ENCODE assay signal across 8 cellular contexts in the genomic region with DNA sequence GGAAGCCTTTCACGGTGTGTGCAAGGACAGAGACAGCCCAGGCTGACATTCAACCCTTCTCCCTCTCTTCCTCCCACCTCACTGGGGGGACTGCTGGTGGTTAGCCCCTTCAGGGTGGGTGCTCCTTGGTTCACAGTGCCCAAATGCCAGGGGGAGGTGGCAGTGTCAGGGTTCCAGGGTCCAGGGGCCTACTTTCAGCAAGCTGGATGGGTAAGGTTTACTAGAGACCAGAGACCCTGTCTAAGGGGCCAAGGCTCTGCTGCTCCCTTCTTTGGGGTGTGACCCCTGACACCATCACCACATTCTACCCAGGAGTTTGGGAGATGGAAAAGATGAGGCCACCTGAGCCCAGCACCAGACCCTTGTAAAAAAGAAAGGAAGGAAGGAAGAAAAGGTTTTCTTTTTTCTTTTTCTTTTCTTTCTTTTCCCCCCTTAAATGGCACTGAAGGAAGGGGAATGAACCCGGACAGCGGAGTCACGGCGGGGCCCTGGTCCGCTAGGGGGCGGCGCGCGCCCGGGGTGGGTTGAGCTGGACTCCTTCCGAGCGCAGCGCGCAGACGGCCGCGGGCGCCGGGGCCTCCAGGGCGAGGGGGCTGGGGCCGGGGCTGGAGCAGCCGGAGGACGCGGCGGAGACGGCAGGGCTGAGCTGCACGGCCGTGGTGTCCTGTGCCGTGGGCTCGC. TPM values are rescaled to one million over a fixed set of nuclear protein-coding genes. Genes with fewer than 3 reads are reported as not detected.
DNase-seq lines count a peak whose midpoint lies in the region; ATAC-seq and TF ChIP-seq lines count a peak whose summit lies in the region.

No MANE protein-coding gene starts in this region.

- no peaks in the 10 kb centered on the region for H3F3A ChIP-seq in Loucy (ENCODE audit: low read depth)

- DNase-seq in GM10266 (ENCODE audit: extremely low spot score) = peak; percentile 88
- DNase-seq in activated CD4-positive, alpha-beta T cell treated with anti-CD3 and anti-CD28 coated beads for 36 hours = peak; percentile 82
- peak; percentile 57 for DNase-seq in central memory CD4-positive, alpha-beta T cell
- peak; percentile 65 to 95 for DNase-seq in left lung
- DNase-seq in stimulated activated CD4-positive, alpha-beta T cell treated with anti-CD3 and anti-CD28 coated beads, Interleukin-4, amount 100 ng/mL, for 4 hours = peak; percentile 59 to 76
- no peak for DNase-seq in occipital lobe (lab: John Stamatoyannopoulos, UW)

- peaks cover 18% of the 10 kb centered on the region for H3K4me1 Mint-ChIP-seq in activated CD4-positive, alpha-beta T cell treated with anti-CD3 and anti-CD28 coated beads for 36 hours

- H3K4me3 ChIP-seq in Loucy (ENCODE audit: low read length, poor library complexity, severe bottlenecking) = no peak overlapping the region
- peak overlapping the region in 1 of 2 donors; percentile 31 for H3K4me3 ChIP-seq in left lung

- intact Hi-C loops in activated CD4-positive, alpha-beta T cell treated with anti-CD3 and anti-CD28 coated beads for 36 hours (cut with DNase I, micrococcal nuclease) = loop anchor here (1.0 to 5.0 kb wide), 2 partner anchors 193 to 195 kb away; no protein-coding TSS in a partner anchor
- intact Hi-C loops in left lung (cut with DNase I) = loop anchor here in 1 of 2 donors (10.0 kb wide), 1 partner anchor 192 kb away; no protein-coding TSS in a partner anchor

- ATAC-seq in activated CD4-positive, alpha-beta T cell treated with anti-CD3 and anti-CD28 coated beads for 36 hours = peak; percentile 63
- peak; percentile 75 for ATAC-seq in left lung
- no peak for ATAC-seq in HG03469 (IDR thresholded peaks at IDR 0.05; ENCODE audit: unreplicated experiment)

- H3K27ac ChIP-seq in left lung = no peak overlapping the region

- TF ChIP-seq CTCF in GM10266 (IDR thresholded peaks at IDR 0.05; ENCODE audit: control insufficient read depth, insufficient read depth, low read depth, missing control alignments) (peak; percentile 67), Loucy (conservative IDR thresholded peaks at IDR 0.05; ENCODE audit: low read length) (peak; percentile 57), left lung (IDR thresholded peaks at IDR 0.05) (peak; percentile 46 to 70)

- CTCF ChIA-PET in activated CD4-positive, alpha-beta T cell treated with anti-CD3 and anti-CD28 coated beads for 36 hours (lab: Charles Lee) = interaction anchor here (0.7 to 2.6 kb wide), 10 partner anchors 8 to 400 kb away, joined by 3 to 11 read pairs (median 4); a partner anchor contains a TSS

- no peak overlapping the region for H3K4me2 ChIP-seq in Loucy (ENCODE audit: low read depth, low read length, poor library complexity, severe bottlenecking)

- no peak overlapping the region for H3K4me3 Mint-ChIP-seq in activated CD4-positive, alpha-beta T cell treated with anti-CD3 and anti-CD28 coated beads for 36 hours

- peaks cover 25% of the 10 kb centered on the region for H3K27me3 Mint-ChIP-seq in activated CD4-positive, alpha-beta T cell treated with anti-CD3 and anti-CD28 coated beads for 36 hours

- no peak overlapping the region for H2AFZ ChIP-seq in Loucy (ENCODE audit: low read length)

- no peak overlapping the region for H3K27ac Mint-ChIP-seq in activated CD4-positive, alpha-beta T cell treated with anti-CD3 and anti-CD28 coated beads for 36 hours

- no peaks in the 10 kb centered on the region for H3K36me3 Mint-ChIP-seq in activated CD4-positive, alpha-beta T cell treated with anti-CD3 and anti-CD28 coated beads for 36 hours (ENCODE audit: low read depth)

- H3K27me3 ChIP-seq in Loucy (ENCODE audit: insufficient read depth, low read length, poor library complexity, severe bottlenecking) (no peaks in the 10 kb centered on the region), left lung (peaks cover 0 to 96% of the 10 kb centered on the region in 2 donors)

- H3K9me3 ChIP-seq in Loucy (ENCODE audit: insufficient read depth, low read depth, low read length) = no peaks in the 10 kb centered on the region
- no peaks in the 10 kb centered on the region for H3K9me3 ChIP-seq in left lung

- no peak overlapping the region for H3K9ac ChIP-seq in Loucy (ENCODE audit: low read depth, low read length, poor library complexity, severe bottlenecking)

- H3K4me1 ChIP-seq in Loucy (ENCODE audit: insufficient read depth, low read length, poor library complexity, severe bottlenecking) (no peaks in the 10 kb centered on the region), left lung (peaks cover 0 to 7% of the 10 kb centered on the region in 2 donors)

- POLR2A ChIA-PET in activated CD4-positive, alpha-beta T cell treated with anti-CD3 and anti-CD28 coated beads for 36 hours (lab: Charles Lee) = no interaction called here

- H3K9me2 ChIP-seq in Loucy (replicated peaks; ENCODE audit: low read depth, low read length) = no peaks in the 10 kb centered on the region

- H3K36me3 ChIP-seq in Loucy (ENCODE audit: insufficient read depth, low read length) (no peaks in the 10 kb centered on the region), left lung (no peaks in the 10 kb centered on the region)

- no peaks in the 10 kb centered on the region for H3K79me2 ChIP-seq in Loucy (ENCODE audit: insufficient read depth, low read length)

- H3K9me3 Mint-ChIP-seq in activated CD4-positive, alpha-beta T cell treated with anti-CD3 and anti-CD28 coated beads for 36 hours (ENCODE audit: low read depth) = no peaks in the 10 kb centered on the region

- H4K20me1 ChIP-seq in Loucy (ENCODE audit: insufficient read depth, low read length, poor library complexity, severe bottlenecking) = no peaks in the 10 kb centered on the region

RNA-seq across cellular contexts. Expression of a gene that starts 18.8 kb away (rescaled TPM):
- total RNA-seq in activated CD4-positive, alpha-beta T cell treated with anti-CD3 and anti-CD28 coated beads for 36 hours = not detected
- total RNA-seq in left lung (not detected), occipital lobe (not detected)

RNA-seq across cellular contexts. Expression of a gene that starts 43.0 kb away (rescaled TPM):
- under 1 TPM in 1 of 2 experiments, not detected in 1; 0.05 TPM for total RNA-seq in activated CD4-positive, alpha-beta T cell treated with anti-CD3 and anti-CD28 coated beads for 36 hours
- total RNA-seq in left lung (not detected), occipital lobe (not detected)
